ENCODE assay signal across 13 cellular contexts in genomic region chr6:16483315-16483875, GRCh38.
DNase-seq lines count a peak whose midpoint lies in the region; ATAC-seq and TF ChIP-seq lines count a peak whose summit lies in the region.
"Had no signal": no experiment of that assay in that cellular context is flagged by ENCODE, and none has a peak within 500 bp of the region (broad histone marks: within the 10 kb centered on the region; RNA-seq: fewer than 3 reads in every experiment).

No MANE protein-coding gene starts in this region.

- peak overlapping the region; percentile 43 for H3K4me3 Mint-ChIP-seq in activated CD4-positive, alpha-beta T cell treated with anti-CD3 and anti-CD28 coated beads, Interleukin-2, amount 10 ng/mL, durations not matched to agents 7 days and 5 days
- H3K4me3 Mint-ChIP-seq in activated T-helper 2 cell treated with anti-CD3 and anti-CD28 coated beads, Interferon-gamma antibody, Interleukin-2, Interleukin-4, amounts not matched to agents 10 μg/mL and 5 μg/mL and 100 μg/mL, durations not matched to agents 14 hours and 24 hours and 36 hours (ENCODE audit: low read depth) = peak overlapping the region; percentile 56
- peak overlapping the region; percentile 60 for H3K4me3 Mint-ChIP-seq in stimulated activated naive CD8-positive, alpha-beta T cell treated with anti-CD3 and anti-CD28 coated beads, Interleukin-15, Interleukin-2, amounts not matched to agents 100 ng/mL and 50 ng/mL, for 24 hours
- H3K4me3 Mint-ChIP-seq in osteocyte (ENCODE audit: unreplicated experiment) = no peak overlapping the region
- H3K4me3 Mint-ChIP-seq: memory B cell had no signal

- peaks cover 84% of the 10 kb centered on the region for H3K4me1 Mint-ChIP-seq in activated CD4-positive, alpha-beta T cell treated with anti-CD3 and anti-CD28 coated beads, Interleukin-2, amount 10 ng/mL, durations not matched to agents 7 days and 5 days
- peaks cover 90% of the 10 kb centered on the region for H3K4me1 Mint-ChIP-seq in activated T-helper 2 cell treated with anti-CD3 and anti-CD28 coated beads, Interferon-gamma antibody, Interleukin-2, Interleukin-4, amounts not matched to agents 10 μg/mL and 5 μg/mL and 100 μg/mL, durations not matched to agents 14 hours and 24 hours and 36 hours (ENCODE audit: low read depth)
- H3K4me1 Mint-ChIP-seq in stimulated activated naive CD8-positive, alpha-beta T cell treated with anti-CD3 and anti-CD28 coated beads, Interleukin-15, Interleukin-2, amounts not matched to agents 100 ng/mL and 50 ng/mL, for 24 hours (ENCODE audit: low read depth) = peaks cover 91% of the 10 kb centered on the region
- no peaks in the 10 kb centered on the region for H3K4me1 Mint-ChIP-seq in osteocyte (ENCODE audit: unreplicated experiment)

- peaks cover 17% of the 10 kb centered on the region for H3K9me3 Mint-ChIP-seq in activated CD4-positive, alpha-beta T cell treated with anti-CD3 and anti-CD28 coated beads, Interleukin-2, amount 10 ng/mL, durations not matched to agents 7 days and 5 days
- H3K9me3 Mint-ChIP-seq in activated T-helper 2 cell treated with anti-CD3 and anti-CD28 coated beads, Interferon-gamma antibody, Interleukin-2, Interleukin-4, amounts not matched to agents 10 μg/mL and 5 μg/mL and 100 μg/mL, durations not matched to agents 14 hours and 24 hours and 36 hours = no peaks in the 10 kb centered on the region
- H3K9me3 Mint-ChIP-seq in stimulated activated naive CD8-positive, alpha-beta T cell treated with anti-CD3 and anti-CD28 coated beads, Interleukin-15, Interleukin-2, amounts not matched to agents 100 ng/mL and 50 ng/mL, for 24 hours = no peaks in the 10 kb centered on the region
- H3K9me3 Mint-ChIP-seq in osteocyte (ENCODE audit: unreplicated experiment) = no peaks in the 10 kb centered on the region
- H3K9me3 Mint-ChIP-seq: memory B cell had no signal

- H3K36me3 Mint-ChIP-seq in activated CD4-positive, alpha-beta T cell treated with anti-CD3 and anti-CD28 coated beads, Interleukin-2, amount 10 ng/mL, durations not matched to agents 7 days and 5 days (ENCODE audit: low read depth) = peaks cover 59% of the 10 kb centered on the region
- peaks cover 77% of the 10 kb centered on the region for H3K36me3 Mint-ChIP-seq in activated T-helper 2 cell treated with anti-CD3 and anti-CD28 coated beads, Interferon-gamma antibody, Interleukin-2, Interleukin-4, amounts not matched to agents 10 μg/mL and 5 μg/mL and 100 μg/mL, durations not matched to agents 14 hours and 24 hours and 36 hours (ENCODE audit: low read depth)
- H3K36me3 Mint-ChIP-seq in stimulated activated naive CD8-positive, alpha-beta T cell treated with anti-CD3 and anti-CD28 coated beads, Interleukin-15, Interleukin-2, amounts not matched to agents 100 ng/mL and 50 ng/mL, for 24 hours (ENCODE audit: low read depth) = peaks cover 48% of the 10 kb centered on the region
- H3K36me3 Mint-ChIP-seq in osteocyte (ENCODE audit: unreplicated experiment) = peaks cover 41% of the 10 kb centered on the region

- DNase-seq in activated CD4-positive, alpha-beta T cell treated with anti-CD3 and anti-CD28 coated beads, Interleukin-2, amount 10 ng/mL, durations not matched to agents 7 days and 5 days = peak; percentile 52
- no peak for DNase-seq in activated CD4-positive, alpha-beta T cell treated with anti-CD3 and anti-CD28 coated beads, Interleukin-2, amount 50 U/mL, for 48 hours
- peak; percentile 35 for DNase-seq in activated T-helper 2 cell treated with anti-CD3 and anti-CD28 coated beads, Interferon-gamma antibody, Interleukin-2, Interleukin-4, amounts not matched to agents 10 μg/mL and 5 μg/mL and 100 μg/mL, durations not matched to agents 14 hours and 24 hours and 36 hours (ENCODE audit: low spot score)
- DNase-seq in NCI-H2029 (lab: John Stamatoyannopoulos, UW) (no peak), coronary artery (ENCODE audit: low spot score) (no peak), osteocyte (ENCODE audit: extremely low spot score, unreplicated experiment) (no peak)
- DNase-seq: aorta, heart left ventricle, Kasumi-1, NCI-H446 had no signal

- POLR2A ChIA-PET in activated CD4-positive, alpha-beta T cell treated with anti-CD3 and anti-CD28 coated beads, Interleukin-2, amount 10 ng/mL, durations not matched to agents 7 days and 5 days (lab: Charles Lee) = no interaction called here

- ATAC-seq in HG02884 (IDR thresholded peaks at IDR 0.05; ENCODE audit: unreplicated experiment) = peak; percentile 56
- ATAC-seq: heart left ventricle had no signal

- no peak overlapping the region for H3K27ac ChIP-seq in coronary artery

- TF ChIP-seq CTCF in coronary artery (IDR thresholded peaks at IDR 0.05) (no peak), osteocyte (IDR thresholded peaks at IDR 0.05) (no peak)

- CTCF ChIA-PET in activated CD4-positive, alpha-beta T cell treated with anti-CD3 and anti-CD28 coated beads, Interleukin-2, amount 10 ng/mL, durations not matched to agents 7 days and 5 days (lab: Charles Lee) = interaction anchor here (1.2 to 1.8 kb wide), 3 partner anchors 10 to 28 kb away, joined by 3 to 4 read pairs (median 4); no protein-coding TSS in a partner anchor

- peak overlapping the region; percentile 97 for H3K27ac Mint-ChIP-seq in activated CD4-positive, alpha-beta T cell treated with anti-CD3 and anti-CD28 coated beads, Interleukin-2, amount 10 ng/mL, durations not matched to agents 7 days and 5 days
- peak overlapping the region; percentile 98 for H3K27ac Mint-ChIP-seq in activated T-helper 2 cell treated with anti-CD3 and anti-CD28 coated beads, Interferon-gamma antibody, Interleukin-2, Interleukin-4, amounts not matched to agents 10 μg/mL and 5 μg/mL and 100 μg/mL, durations not matched to agents 14 hours and 24 hours and 36 hours
- peak overlapping the region; percentile 94 for H3K27ac Mint-ChIP-seq in stimulated activated naive CD8-positive, alpha-beta T cell treated with anti-CD3 and anti-CD28 coated beads, Interleukin-15, Interleukin-2, amounts not matched to agents 100 ng/mL and 50 ng/mL, for 24 hours
- no peak overlapping the region for H3K27ac Mint-ChIP-seq in osteocyte (ENCODE audit: unreplicated experiment)
- H3K27ac Mint-ChIP-seq: memory B cell had no signal

- no peaks in the 10 kb centered on the region for H3K27me3 Mint-ChIP-seq in activated CD4-positive, alpha-beta T cell treated with anti-CD3 and anti-CD28 coated beads, Interleukin-2, amount 10 ng/mL, durations not matched to agents 7 days and 5 days
- H3K27me3 Mint-ChIP-seq in activated T-helper 2 cell treated with anti-CD3 and anti-CD28 coated beads, Interferon-gamma antibody, Interleukin-2, Interleukin-4, amounts not matched to agents 10 μg/mL and 5 μg/mL and 100 μg/mL, durations not matched to agents 14 hours and 24 hours and 36 hours (ENCODE audit: low read depth) = no peaks in the 10 kb centered on the region
- no peaks in the 10 kb centered on the region for H3K27me3 Mint-ChIP-seq in stimulated activated naive CD8-positive, alpha-beta T cell treated with anti-CD3 and anti-CD28 coated beads, Interleukin-15, Interleukin-2, amounts not matched to agents 100 ng/mL and 50 ng/mL, for 24 hours
- no peaks in the 10 kb centered on the region for H3K27me3 Mint-ChIP-seq in osteocyte (ENCODE audit: unreplicated experiment)
- H3K27me3 Mint-ChIP-seq: memory B cell had no signal

- intact Hi-C loops in activated T-helper 2 cell treated with anti-CD3 and anti-CD28 coated beads, Interferon-gamma antibody, Interleukin-2, Interleukin-4, amounts not matched to agents 10 μg/mL and 5 μg/mL and 100 μg/mL, durations not matched to agents 14 hours and 24 hours and 36 hours (cut with micrococcal nuclease) = loop anchor here (2.0 to 10.0 kb wide), 10 partner anchors 21 to 709 kb away; partner anchors contain the start of gene ATXN1

- H3K4me3 ChIP-seq in coronary artery = no peak overlapping the region
- H3K4me3 ChIP-seq: heart left ventricle had no signal

Comparison
In these comparisons a context has a peak if more than half of its experiments do, and no peak if none do; other contexts are left out.
1. DNase-seq: peak in activated CD4-positive, alpha-beta T cell treated with anti-CD3 and anti-CD28 coated beads, Interleukin-2, amount 10 ng/mL, durations not matched to agents 7 days and 5 days (single experiment) and activated T-helper 2 cell treated with anti-CD3 and anti-CD28 coated beads, Interferon-gamma antibody, Interleukin-2, Interleukin-4, amounts not matched to agents 10 μg/mL and 5 μg/mL and 100 μg/mL, durations not matched to agents 14 hours and 24 hours and 36 hours (single experiment); none in activated CD4-positive, alpha-beta T cell treated with anti-CD3 and anti-CD28 coated beads, Interleukin-2, amount 50 U/mL, for 48 hours (0 of 2), NCI-H2029 (single experiment), coronary artery (single experiment) and osteocyte (single experiment).